ENCODE assay signal across 16 cellular contexts in the genomic region with DNA sequence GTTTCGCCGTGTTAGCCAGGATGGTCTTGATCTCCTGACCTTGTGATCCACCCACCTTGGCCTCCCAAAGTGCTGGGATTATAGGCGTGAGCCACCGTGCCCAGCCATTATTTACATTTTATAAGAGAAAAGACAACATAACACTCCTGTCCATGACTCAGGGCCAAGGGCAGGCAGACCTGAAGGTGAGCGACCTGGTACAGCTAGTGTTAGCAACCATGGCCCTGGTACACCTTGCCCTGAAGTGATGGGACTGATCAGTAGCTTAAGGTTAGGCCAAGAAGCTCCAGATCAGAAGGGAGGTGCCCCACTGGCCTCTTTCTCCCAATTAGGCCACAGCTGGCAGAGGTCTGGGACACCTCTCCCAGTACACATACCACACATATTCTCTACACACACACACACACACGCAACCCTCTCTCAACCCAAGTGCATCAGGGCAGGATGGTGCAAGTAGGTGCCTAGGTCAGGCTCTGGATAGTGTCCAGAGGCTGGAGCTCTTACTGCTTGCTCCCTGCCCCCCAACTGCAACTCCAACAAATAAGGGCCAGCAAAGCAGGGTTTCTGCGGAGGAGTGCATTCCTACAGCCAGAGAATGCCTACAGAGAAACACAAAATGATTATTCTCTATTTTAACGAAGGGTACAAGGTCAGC. TPM values are rescaled to one million over a fixed set of nuclear protein-coding genes. Genes with fewer than 3 reads are reported as not detected.
A peak's percentile ranks its signal among the peaks of the same experiment; 100 is the strongest.
DNase-seq lines count a peak whose midpoint lies in the region; ATAC-seq and TF ChIP-seq lines count a peak whose summit lies in the region.
"Had no signal": no experiment of that assay in that cellular context is flagged by ENCODE, and none has a peak within 500 bp of the region (broad histone marks: within the 10 kb centered on the region; RNA-seq: fewer than 3 reads in every experiment).

No MANE protein-coding gene starts in this region.

- no peaks in the 10 kb centered on the region for H3K9me3 ChIP-seq in spleen
- no peaks in the 10 kb centered on the region for H3K9me3 ChIP-seq in naive thymus-derived CD4-positive, alpha-beta T cell (ENCODE audit: control insufficient read depth in 2 of 3, low read length in 3 of 3)

- no peak overlapping the region for H3K9ac ChIP-seq in mesendoderm (ENCODE audit: low read length)

- H2BK5ac ChIP-seq in mesendoderm (ENCODE audit: low read length): no peak overlapping the region

- H3K27me3 ChIP-seq in mesendoderm (ENCODE audit: insufficient read depth, low read length, poor library complexity) (no peaks in the 10 kb centered on the region), spleen (replicated peaks in 1 of 7) (no peaks in the 10 kb centered on the region)
- H3K27me3 ChIP-seq in naive thymus-derived CD4-positive, alpha-beta T cell (ENCODE audit: control insufficient read depth in 2 of 2, insufficient read depth in 2 of 2, low read length in 2 of 2): no peaks in the 10 kb centered on the region

- H3K79me1 ChIP-seq in mesendoderm (ENCODE audit: low read length): peaks cover 2% of the 10 kb centered on the region

- peaks cover 0 to 57% (median 31%) of the 10 kb centered on the region in 7 donors for H3K4me1 Mint-ChIP-seq in naive thymus-derived CD4-positive, alpha-beta T cell

- H2BK120ac ChIP-seq in mesendoderm (ENCODE audit: low read depth, low read length): no peak overlapping the region

- no peak overlapping the region for H3K4ac ChIP-seq in mesendoderm (ENCODE audit: low read depth, low read length)

- no peak overlapping the region for H4K8ac ChIP-seq in mesendoderm (ENCODE audit: low read depth, low read length)

- ATAC-seq in naive thymus-derived CD4-positive, alpha-beta T cell: no peak
- ATAC-seq: GM12878, PC-3 had no signal

- H2BK15ac ChIP-seq in mesendoderm (replicated peaks; ENCODE audit: low read depth): no peak overlapping the region

- H3K56ac ChIP-seq in mesendoderm (ENCODE audit: low read length): peak overlapping the region; percentile 22

- POLR2A ChIA-PET in naive thymus-derived CD4-positive, alpha-beta T cell (lab: Charles Lee): no interaction called here

- WGBS in mesendoderm (ENCODE audit: extremely low coverage, insufficient coverage, low lambda C conversion rate): no CpG with 5 or more reads among the region's 8 CpGs
- WGBS in spleen, 5 donors: 87 to 99% (median 90%) methylated on average over 8 of the region's 8 CpGs

- H3K23ac ChIP-seq in mesendoderm (ENCODE audit: low read length): no peak overlapping the region

- intact Hi-C loops in cardiac septum (cut with DNase I): no loop called here
- intact Hi-C loops in spleen (cut with DNase I; ENCODE audit: low total_unique reads): no loop called here
- intact Hi-C loops in naive thymus-derived CD4-positive, alpha-beta T cell (cut with micrococcal nuclease): no loop called here

- H3K18ac ChIP-seq in mesendoderm (ENCODE audit: low read length): no peak overlapping the region

- H3K36me3 Mint-ChIP-seq in naive thymus-derived CD4-positive, alpha-beta T cell: peaks cover 0 to 31% (median 4%) of the 10 kb centered on the region in 5 donors

- H2AK5ac ChIP-seq in mesendoderm (ENCODE audit: low read length): no peak overlapping the region

- no peak for TF ChIP-seq POLR2A in spleen (IDR thresholded peaks at IDR 0.05)

- no peak overlapping the region for H4K5ac ChIP-seq in mesendoderm (ENCODE audit: low read length)

- no peak overlapping the region for H3K27ac ChIP-seq in mesendoderm (ENCODE audit: low read depth, low read length)
- no peak overlapping the region for H3K27ac ChIP-seq in spleen
- H3K27ac ChIP-seq in naive thymus-derived CD4-positive, alpha-beta T cell (ENCODE audit: low read depth, low read length): no peak overlapping the region

- no peak overlapping the region for H3K4me2 ChIP-seq in mesendoderm (ENCODE audit: low read length)

- H3K4me1 ChIP-seq in mesendoderm (ENCODE audit: control insufficient read depth, low read depth, low read length): peaks cover 6% of the 10 kb centered on the region
- no peaks in the 10 kb centered on the region for H3K4me1 ChIP-seq in spleen
- H3K4me1 ChIP-seq in naive thymus-derived CD4-positive, alpha-beta T cell (ENCODE audit: control insufficient read depth in 2 of 2, insufficient read depth in 2 of 2, low read length in 2 of 2): no peaks in the 10 kb centered on the region

- H3K4me3 ChIP-seq in AG10803 (ENCODE audit: low read length) (no peak overlapping the region), mesendoderm (ENCODE audit: low read length) (no peak overlapping the region), spleen (no peak overlapping the region)
- no peak overlapping the region for H3K4me3 ChIP-seq in naive thymus-derived CD4-positive, alpha-beta T cell (ENCODE audit: low read length)
- H3K4me3 ChIP-seq: GM12878 had no signal

- no peak for TF ChIP-seq CTCF in AG10803 (conservative IDR thresholded peaks at IDR 0.05; ENCODE audit: low read length)
- no peak for TF ChIP-seq CTCF in spleen (IDR thresholded peaks at IDR 0.05 in 8 of 11, conservative IDR thresholded peaks at IDR 0.05 in 3 of 11)

- H3K4me3 Mint-ChIP-seq in naive thymus-derived CD4-positive, alpha-beta T cell: no peak overlapping the region

- H3K27ac Mint-ChIP-seq in naive thymus-derived CD4-positive, alpha-beta T cell: peak overlapping the region in 2 of 9 donors; percentile 12 to 51

- H3K9me3 Mint-ChIP-seq in naive thymus-derived CD4-positive, alpha-beta T cell: no peaks in the 10 kb centered on the region
- H3K9me3 Mint-ChIP-seq: CD14-positive monocyte had no signal

- DNase-seq in AG10803 (ENCODE audit: low read depth) (peak; percentile 27), amniotic epithelial cell (ENCODE audit: low read depth) (peak; percentile 79), cardiac septum (ENCODE audit: low spot score) (peak; percentile 44), mesendoderm (no peak), spleen (no peak), NCI-H2196 (lab: John Stamatoyannopoulos, UW; ENCODE audit: unreplicated experiment) (no peak), NK-92 (lab: John Stamatoyannopoulos, UW; ENCODE audit: unreplicated experiment) (no peak)
- no peak for DNase-seq in naive thymus-derived CD4-positive, alpha-beta T cell
- DNase-seq: Calu3, DMS79, H7, NCI-H1048, NCI-H69, PC-3 had no signal

- H3K27me3 Mint-ChIP-seq in naive thymus-derived CD4-positive, alpha-beta T cell: no peaks in the 10 kb centered on the region

- CTCF ChIA-PET in naive thymus-derived CD4-positive, alpha-beta T cell (lab: Charles Lee): no interaction called here

- no peaks in the 10 kb centered on the region for H3K79me2 ChIP-seq in mesendoderm (ENCODE audit: control insufficient read depth, insufficient read depth, low read length)

- H3K36me3 ChIP-seq in mesendoderm (ENCODE audit: control insufficient read depth, insufficient read depth, low read length): no peaks in the 10 kb centered on the region
- peaks cover 0 to 80% (median 15%) of the 10 kb centered on the region in 6 donors for H3K36me3 ChIP-seq in spleen
- H3K36me3 ChIP-seq in naive thymus-derived CD4-positive, alpha-beta T cell (ENCODE audit: control insufficient read depth in 2 of 3, insufficient read depth in 3 of 3, low read length in 3 of 3): peaks cover 0 to 47% (median 0%) of the 10 kb centered on the region in 3 experiments

RNA-seq across cellular contexts. Expression of a gene that starts 43.8 kb away (rescaled TPM):
- 17.5 TPM for total RNA-seq in cardiac septum
- polyA plus RNA-seq in mesendoderm (2013, experiment 1 of 2): 29.5 TPM
- polyA plus RNA-seq in mesendoderm (2013, experiment 2 of 2): 27.4 TPM
- 1 to 10 TPM; 3.2 to 9.6 (median 5.4) TPM for total RNA-seq in spleen
- polyA plus RNA-seq in spleen: 1 to 10 TPM; 3.2 to 4.5 (median 4.4) TPM
- 1 to 10 TPM in 3 of 5 experiments, under 1 TPM in 2; 0.64 to 3.6 (median 1.3) TPM for total RNA-seq in naive thymus-derived CD4-positive, alpha-beta T cell
- polyA plus RNA-seq in naive thymus-derived CD4-positive, alpha-beta T cell: 1 to 10 TPM; 2.4 to 2.6 TPM

RNA-seq across cellular contexts. Expression of a gene that starts 43.9 kb away (rescaled TPM):
- total RNA-seq in cardiac septum (18.8 TPM), spleen (10 to 100 TPM; 27.6 to 36.7 (median 28.9) TPM)
- polyA plus RNA-seq in mesendoderm (2013, experiment 1 of 2): 9.4 TPM
- polyA plus RNA-seq in mesendoderm (2013, experiment 2 of 2): 10.0 TPM
- polyA plus RNA-seq in spleen: 10 to 100 TPM; 22.3 to 40.3 (median 39.0) TPM
- total RNA-seq in naive thymus-derived CD4-positive, alpha-beta T cell: 10 to 100 TPM; 34.9 to 65.8 (median 38.8) TPM
- 10 to 100 TPM; 16.4 to 18.9 TPM for polyA plus RNA-seq in naive thymus-derived CD4-positive, alpha-beta T cell

Comparison
In these comparisons a context has a peak if more than half of its experiments do, and no peak if none do; other contexts are left out.
1. DNase-seq: peak in AG10803 (single experiment), amniotic epithelial cell (single experiment) and cardiac septum (single experiment); none in mesendoderm (single experiment), spleen (single experiment), NCI-H2196 (single experiment), naive thymus-derived CD4-positive, alpha-beta T cell (0 of 9) and NK-92 (single experiment).